In the genomic region with DNA sequence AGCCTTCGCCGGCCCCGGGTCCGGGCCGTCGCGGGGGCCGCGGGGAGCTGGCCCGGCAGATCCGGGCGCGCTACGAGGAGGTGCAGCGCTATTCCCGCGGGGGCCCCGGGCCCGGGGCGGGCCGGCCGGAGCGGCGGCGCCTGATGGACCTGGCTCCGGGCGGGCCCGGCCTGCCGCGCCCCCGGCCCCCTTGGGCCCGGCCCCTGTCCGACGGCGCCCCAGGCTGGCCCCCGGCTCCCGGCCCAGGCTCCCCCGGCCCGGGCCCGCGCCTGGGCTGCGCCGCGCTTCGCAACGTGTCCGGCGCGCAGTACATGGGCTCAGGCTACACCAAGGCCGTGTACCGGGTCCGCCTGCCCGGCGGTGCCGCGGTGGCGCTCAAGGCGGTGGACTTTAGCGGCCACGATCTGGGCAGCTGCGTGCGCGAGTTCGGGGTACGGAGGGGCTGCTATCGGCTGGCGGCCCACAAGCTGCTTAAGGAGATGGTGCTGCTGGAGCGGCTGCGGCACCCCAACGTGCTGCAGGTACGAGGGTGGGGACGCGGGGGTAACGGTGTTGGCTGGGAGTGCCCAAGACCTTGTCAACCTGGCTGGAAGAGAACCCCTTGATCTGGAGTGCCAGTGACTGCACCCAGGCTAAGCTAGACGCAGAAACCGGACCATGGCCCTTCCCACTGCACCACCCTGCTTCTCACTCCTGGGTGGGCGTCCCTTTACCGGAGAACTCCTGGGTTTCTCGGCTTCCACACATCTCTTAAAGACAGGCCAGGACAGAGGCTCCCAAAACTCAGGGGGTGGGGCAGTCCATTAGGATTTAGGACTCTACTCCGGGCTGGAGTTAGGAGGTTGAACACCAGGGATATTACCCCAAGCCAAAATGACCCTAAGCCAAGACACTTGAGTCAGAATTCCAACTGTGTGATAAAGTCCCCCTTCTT, we compare ENCODE assay signal across 8 cellular contexts. TPM values are rescaled to one million over a fixed set of nuclear protein-coding genes. Genes with fewer than 3 reads are reported as not detected.
DNase-seq lines count a peak whose midpoint lies in the region; ATAC-seq and TF ChIP-seq lines count a peak whose summit lies in the region.

No MANE protein-coding gene starts in this region.

- ATAC-seq in GM18505 (IDR thresholded peaks at IDR 0.05; ENCODE audit: unreplicated experiment) (peak; percentile 22), mucosa of descending colon (peak; percentile 8), aorta (ENCODE audit: low FRiP score) (peak; percentile 21), GM19463 (IDR thresholded peaks at IDR 0.05; ENCODE audit: unreplicated experiment) (no peak)

- TF ChIP-seq CTCF in dorsolateral prefrontal cortex (IDR thresholded peaks at IDR 0.05 in 54 of 56, conservative IDR thresholded peaks at IDR 0.05 in 2 of 56; ENCODE audit: low read depth in 1 of 56, partially characterized antibody in 56 of 56), result no peak
- TF ChIP-seq CTCF in mucosa of descending colon (IDR thresholded peaks at IDR 0.05), result no peak

- H3K36me3 ChIP-seq in HUES6 (ENCODE audit: control insufficient read depth, insufficient read depth, low read length) (no peaks in the 10 kb centered on the region), mucosa of descending colon (ENCODE audit: low read depth) (no peaks in the 10 kb centered on the region), aorta (ENCODE audit: control insufficient read depth in 1 of 2, insufficient read depth in 2 of 2, low read length in 1 of 2) (no peaks in the 10 kb centered on the region)

- H3K4me1 ChIP-seq in HUES6 (ENCODE audit: control insufficient read depth, insufficient read depth, low read length), result peaks cover 61% of the 10 kb centered on the region
- peaks cover 23% of the 10 kb centered on the region for H3K4me1 ChIP-seq in mucosa of descending colon (ENCODE audit: low read depth)
- H3K4me1 ChIP-seq in aorta (ENCODE audit: control insufficient read depth in 1 of 2, insufficient read depth in 2 of 2, low read length in 2 of 2), result peaks cover 0 to 7% of the 10 kb centered on the region in 2 donors

- peak overlapping the region; percentile 74 for H3K9ac ChIP-seq in HUES6 (ENCODE audit: low read length)

- WGBS in aorta, 2 donors, result 1% methylated on average over 59 to 80 of the region's 80 CpGs

- no peak for TF ChIP-seq POLR2A in GM18505 (IDR thresholded peaks at IDR 0.05; ENCODE audit: borderline replicate concordance, extremely low read depth, insufficient read depth, insufficient read length)

- peak in 1 of 10 donors; percentile 61 for DNase-seq in dorsolateral prefrontal cortex
- peak in 2 of 3 donors; percentile 41 to 61 for DNase-seq in mucosa of descending colon
- peak in 1 of 2 donors; percentile 57 for DNase-seq in aorta
- DNase-seq in NCI-H1930 (lab: John Stamatoyannopoulos, UW), result no peak
- no peak for DNase-seq in NCI-H1694 (lab: John Stamatoyannopoulos, UW)

- no peaks in the 10 kb centered on the region for H3K9me3 ChIP-seq in HUES6 (ENCODE audit: control insufficient read depth, insufficient read depth, low read depth, low read length)
- H3K9me3 ChIP-seq in mucosa of descending colon, result no peaks in the 10 kb centered on the region
- H3K9me3 ChIP-seq in aorta (ENCODE audit: control insufficient read depth, low read length), result no peaks in the 10 kb centered on the region

- H3K4me3 ChIP-seq in HUES6 (ENCODE audit: low read depth, low read length) (peak overlapping the region; percentile 78), dorsolateral prefrontal cortex (peak overlapping the region; percentile 44 to 85 (median 65)), mucosa of descending colon (peak overlapping the region; percentile 54), aorta (ENCODE audit: low read length in 2 of 2) (peak overlapping the region; percentile 52 to 77)

- intact Hi-C loops in dorsolateral prefrontal cortex (cut with DNase I), result loop anchor here in 1 of 2 donors (5.0 kb wide), 1 partner anchor 81 kb away; no protein-coding TSS in a partner anchor
- intact Hi-C loops in mucosa of descending colon (cut with DNase I, micrococcal nuclease), result no loop called here
- intact Hi-C loops in aorta (cut with DNase I), result no loop called here

- peaks cover 29% of the 10 kb centered on the region for H3K27me3 ChIP-seq in HUES6 (ENCODE audit: control insufficient read depth, insufficient read depth, low read length)
- H3K27me3 ChIP-seq in dorsolateral prefrontal cortex, result no peaks in the 10 kb centered on the region
- no peaks in the 10 kb centered on the region for H3K27me3 ChIP-seq in aorta (ENCODE audit: control insufficient read depth in 1 of 2, insufficient read depth in 2 of 2, low read length in 1 of 2)

- H3K27ac ChIP-seq in HUES6 (ENCODE audit: low read depth, low read length), result no peak overlapping the region
- peak overlapping the region in 48 of 59 donors; percentile 4 to 87 (median 68) for H3K27ac ChIP-seq in dorsolateral prefrontal cortex
- H3K27ac ChIP-seq in aorta (ENCODE audit: low read depth in 1 of 2, low read length in 2 of 2), result peak overlapping the region; percentile 90 to 99

RNA-seq across cellular contexts. Expression of a gene that starts 0.8 kb away (rescaled TPM):
- total RNA-seq in dorsolateral prefrontal cortex, result 10 to 100 TPM; 26.5 to 91.2 (median 49.3) TPM
- 10 to 100 TPM; 79.3 to 88.8 (median 80.7) TPM for total RNA-seq in mucosa of descending colon
- total RNA-seq in aorta, result 100 to 1,000 TPM; 148 to 258 TPM
- 100 to 1,000 TPM in 1 of 2 donors, 10 to 100 TPM in 1; 48.8 to 182 TPM for polyA plus RNA-seq in aorta

Comparison
In these comparisons a context has a peak if more than half of its experiments do, and no peak if none do; other contexts are left out.
1. DNase-seq: peak in mucosa of descending colon (2 of 3); none in NCI-H1930 (0 of 2) and NCI-H1694 (single experiment).
2. Peak in every context shown above with its lines, with median percentiles within 50 percentile points of each other: H3K4me3 ChIP-seq.